Comparison of ENCODE assay signal across 10 cellular contexts in genomic region chr4:165605811-165606210, GRCh38.
"Had no signal": no experiment of that assay in that cellular context is flagged by ENCODE, and none has a peak within 500 bp of the region (broad histone marks: within the 10 kb centered on the region; RNA-seq: fewer than 3 reads in every experiment).

No MANE protein-coding gene starts in this region.

- FAIRE-seq: K562 had no signal

- ATAC-seq: HCT116, K562 had no signal

- H3K9me3 ChIP-seq: HAP-1 had no signal

- H3K36me3 ChIP-seq: HAP-1 had no signal

- H3K27ac ChIP-seq: GM23248, HL-60 had no signal

- DNase-seq: GM23248, GOT3, H7, HFFc6, IMR-90, KG1 had no signal

- H3K9ac ChIP-seq: GM23248 had no signal

- H3K4me1 ChIP-seq: HAP-1 had no signal

- H2AFZ ChIP-seq: GM23248 had no signal

- H3K4me3 ChIP-seq: GM23248, HAP-1, K562 had no signal
